In the genomic region with DNA sequence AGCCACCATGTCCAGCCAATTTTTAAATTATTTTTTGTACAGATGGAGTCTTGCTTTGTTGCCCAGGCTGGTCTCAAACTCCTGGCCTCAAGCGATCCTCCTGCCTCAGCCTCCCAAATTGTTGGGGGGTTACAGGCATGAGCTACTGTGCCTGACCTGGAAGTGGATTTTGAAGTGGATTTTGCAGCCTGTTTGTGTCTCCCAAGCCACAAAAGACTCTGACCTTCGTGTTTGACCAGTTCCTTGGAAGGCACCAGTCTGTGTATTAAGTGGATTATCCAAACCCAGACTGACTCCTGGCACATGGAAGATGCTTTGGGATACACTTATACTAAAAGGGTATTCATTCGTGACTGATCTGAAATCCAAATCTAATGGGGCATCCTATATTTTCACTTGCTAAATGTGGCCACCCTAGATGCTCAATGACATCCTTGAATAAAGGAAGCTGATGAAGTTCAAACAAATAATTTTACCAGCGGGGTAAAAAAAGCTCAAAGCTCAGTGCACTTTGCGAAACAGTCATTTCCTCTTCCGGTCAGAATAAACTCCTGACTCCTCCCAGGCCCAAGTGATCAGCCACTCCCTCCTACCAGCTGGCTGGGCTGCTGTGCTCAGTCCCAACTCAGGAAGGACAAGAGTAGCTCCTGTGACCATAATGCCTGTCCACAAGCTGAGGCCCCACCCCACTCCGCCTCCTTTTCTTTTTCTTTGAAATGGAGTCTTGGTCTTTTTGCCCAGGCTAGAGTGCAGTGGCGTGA, we compare ENCODE assay signal across 9 cellular contexts. TPM values are rescaled to one million over a fixed set of nuclear protein-coding genes. Genes with fewer than 3 reads are reported as not detected.
DNase-seq lines count a peak whose midpoint lies in the region; ATAC-seq lines count a peak whose summit lies in the region.
"Had no signal": no experiment of that assay in that cellular context is flagged by ENCODE, and none has a peak within 500 bp of the region (broad histone marks: within the 10 kb centered on the region; RNA-seq: fewer than 3 reads in every experiment).

No MANE protein-coding gene starts in this region.

- no peaks in the 10 kb centered on the region for H3K9me3 ChIP-seq in effector memory CD4-positive, alpha-beta T cell (ENCODE audit: control insufficient read depth, low read length)
- no peaks in the 10 kb centered on the region for H3K9me3 ChIP-seq in naive thymus-derived CD4-positive, alpha-beta T cell (ENCODE audit: control insufficient read depth in 2 of 3, low read length in 3 of 3)

- H3K9me3 Mint-ChIP-seq in naive thymus-derived CD4-positive, alpha-beta T cell = no peaks in the 10 kb centered on the region

- peaks cover 9% of the 10 kb centered on the region for H3K4me1 ChIP-seq in effector memory CD4-positive, alpha-beta T cell (ENCODE audit: control insufficient read depth, insufficient read depth, low read length, poor library complexity, severe bottlenecking)
- peaks cover 5 to 12% of the 10 kb centered on the region in 2 donors for H3K4me1 ChIP-seq in naive thymus-derived CD4-positive, alpha-beta T cell (ENCODE audit: control insufficient read depth in 2 of 2, insufficient read depth in 2 of 2, low read length in 2 of 2)

- peak; percentile 53 for DNase-seq in Caki2 (ENCODE audit: low read depth)
- peak; percentile 92 for DNase-seq in SKM-1 treated with dmso at 0.1 percent for 144 hours (lab: John Stamatoyannopoulos, UW; ENCODE audit: unreplicated experiment)
- DNase-seq in effector memory CD4-positive, alpha-beta T cell = peak in 1 of 3 donors; percentile 23
- peak in 3 of 9 donors; percentile 14 to 27 (median 23) for DNase-seq in naive thymus-derived CD4-positive, alpha-beta T cell
- no peak for DNase-seq in mesenteric fat pad (ENCODE audit: low spot score)

- no peaks in the 10 kb centered on the region for H3K27me3 Mint-ChIP-seq in naive thymus-derived CD4-positive, alpha-beta T cell

- CTCF ChIA-PET in naive thymus-derived CD4-positive, alpha-beta T cell (lab: Charles Lee) = interaction anchor here (0.6 to 0.9 kb wide), 2 partner anchors 116 to 118 kb away, joined by 3 to 6 read pairs; no protein-coding TSS in a partner anchor

- H3K27ac ChIP-seq in effector memory CD4-positive, alpha-beta T cell (ENCODE audit: insufficient read depth, low read length, poor library complexity, severe bottlenecking) = peak overlapping the region; percentile 48
- H3K27ac ChIP-seq in naive thymus-derived CD4-positive, alpha-beta T cell (ENCODE audit: low read depth, low read length) = peak overlapping the region; percentile 41
- H3K27ac ChIP-seq: SK-N-MC had no signal

- H3K4me1 Mint-ChIP-seq in naive thymus-derived CD4-positive, alpha-beta T cell = peaks cover 6 to 12% (median 8%) of the 10 kb centered on the region in 7 donors

- H3K4me3 Mint-ChIP-seq in naive thymus-derived CD4-positive, alpha-beta T cell = peak overlapping the region in 9 of 10 donors; percentile 55 to 72 (median 64)

- H3K36me3 ChIP-seq in effector memory CD4-positive, alpha-beta T cell (ENCODE audit: control insufficient read depth, insufficient read depth, low read length) = no peaks in the 10 kb centered on the region
- H3K36me3 ChIP-seq in naive thymus-derived CD4-positive, alpha-beta T cell (ENCODE audit: control insufficient read depth in 2 of 3, insufficient read depth in 3 of 3, low read length in 3 of 3) = no peaks in the 10 kb centered on the region

- ATAC-seq in GM19324 (IDR thresholded peaks at IDR 0.05; ENCODE audit: low FRiP score, unreplicated experiment) = peak; percentile 80
- peak; percentile 84 for ATAC-seq in HG03460 (IDR thresholded peaks at IDR 0.05; ENCODE audit: unreplicated experiment)
- peak; percentile 97 for ATAC-seq in naive thymus-derived CD4-positive, alpha-beta T cell
- ATAC-seq in HG03025 (IDR thresholded peaks at IDR 0.05; ENCODE audit: low FRiP score, unreplicated experiment) = no peak

- intact Hi-C loops in naive thymus-derived CD4-positive, alpha-beta T cell (cut with micrococcal nuclease) = loop anchor here in 1 of 2 donors (1.0 kb wide), 1 partner anchor 12 kb away; no protein-coding TSS in a partner anchor

- no peak overlapping the region for H3K4me3 ChIP-seq in effector memory CD4-positive, alpha-beta T cell (ENCODE audit: insufficient read depth, low read depth, low read length, poor library complexity, severe bottlenecking)
- peak overlapping the region; percentile 4 for H3K4me3 ChIP-seq in naive thymus-derived CD4-positive, alpha-beta T cell (ENCODE audit: low read length)
- H3K4me3 ChIP-seq: SK-N-MC had no signal

- H3K36me3 Mint-ChIP-seq in naive thymus-derived CD4-positive, alpha-beta T cell = peaks cover 0 to 3% (median 0%) of the 10 kb centered on the region in 5 donors

- no peaks in the 10 kb centered on the region for H3K27me3 ChIP-seq in effector memory CD4-positive, alpha-beta T cell (replicated peaks; ENCODE audit: control insufficient read depth, insufficient read depth, low read length, poor library complexity, severe bottlenecking)
- H3K27me3 ChIP-seq in naive thymus-derived CD4-positive, alpha-beta T cell (ENCODE audit: control insufficient read depth in 2 of 2, insufficient read depth in 2 of 2, low read length in 2 of 2) = no peaks in the 10 kb centered on the region

- POLR2A ChIA-PET in naive thymus-derived CD4-positive, alpha-beta T cell (lab: Charles Lee) = interaction anchor here (0.6 to 2.1 kb wide), 8 partner anchors 8 to 111 kb away, joined by 3 to 10 read pairs (median 4); a partner anchor contains a TSS

- peak overlapping the region; percentile 68 to 91 (median 84) for H3K27ac Mint-ChIP-seq in naive thymus-derived CD4-positive, alpha-beta T cell

- in situ Hi-C loops in Caki2 (cut with HindIII; ENCODE audit: low pct_unique_long_range_greater_than_20kb, low sequenced_read_pairs) = no loop called here

RNA-seq across cellular contexts. Expression of a gene that starts 32.6 kb away (rescaled TPM):
- total RNA-seq in Caki2 (2014; rRNA removed; shearing (Covaris generic); ENCODE audit: low replicate concordance) = 29.2 and 35.1 TPM in 2 replicates
- 100 to 1,000 TPM in 4 of 5 experiments, 10 to 100 TPM in 1; 97.9 to 123 (median 116) TPM for total RNA-seq in naive thymus-derived CD4-positive, alpha-beta T cell
- polyA plus RNA-seq in naive thymus-derived CD4-positive, alpha-beta T cell = 10 to 100 TPM; 11.3 to 25.7 TPM
- total RNA-seq in mesenteric fat pad = 98.9 TPM

RNA-seq across cellular contexts. Expression of a gene that starts 52.2 kb away (rescaled TPM):
- 13.0 and 36.3 TPM in 2 replicates for total RNA-seq in Caki2 (2014; rRNA removed; shearing (Covaris generic); ENCODE audit: low replicate concordance)
- total RNA-seq in naive thymus-derived CD4-positive, alpha-beta T cell = 100 to 1,000 TPM in 4 of 5 experiments, 10 to 100 TPM in 1; 93.7 to 170 (median 136) TPM
- 10 to 100 TPM; 16.5 to 29.3 TPM for polyA plus RNA-seq in naive thymus-derived CD4-positive, alpha-beta T cell
- total RNA-seq in mesenteric fat pad = 45.4 TPM

RNA-seq across cellular contexts. Expression of a gene that starts 52.5 kb away (rescaled TPM):
- 19.2 and 30.8 TPM in 2 replicates for total RNA-seq in Caki2 (2014; rRNA removed; shearing (Covaris generic); ENCODE audit: low replicate concordance)
- total RNA-seq in naive thymus-derived CD4-positive, alpha-beta T cell = 10 to 100 TPM; 59.7 to 96.6 (median 77.5) TPM
- 10 to 100 TPM; 36.0 to 40.8 TPM for polyA plus RNA-seq in naive thymus-derived CD4-positive, alpha-beta T cell
- total RNA-seq in mesenteric fat pad = 32.9 TPM
